In genomic region chr9:107422189-107422802, GRCh38 we compare ENCODE assay signal across 1 cellular context.
TF ChIP-seq lines count a peak whose summit lies in the region.

No MANE protein-coding gene starts in this region.

TF ChIP-seq in GM23338, 12 proteins besides CTCF, POLR2A, EP300 and RAD21 (continued from another document):
- TF ChIP-seq ZNF462 (CRISPR knock-in tag; IDR thresholded peaks at IDR 0.05) (peak; percentile 67; the same call in 1 of the 2 replicates), STAT1 (IDR thresholded peaks at IDR 0.05; ENCODE audit: unreplicated experiment) (no peak), ZNF331 (CRISPR knock-in tag; IDR thresholded peaks at IDR 0.05; ENCODE audit: low read depth) (no peak)
